16 cellular contexts compared by ENCODE assay signal in the genomic region with DNA sequence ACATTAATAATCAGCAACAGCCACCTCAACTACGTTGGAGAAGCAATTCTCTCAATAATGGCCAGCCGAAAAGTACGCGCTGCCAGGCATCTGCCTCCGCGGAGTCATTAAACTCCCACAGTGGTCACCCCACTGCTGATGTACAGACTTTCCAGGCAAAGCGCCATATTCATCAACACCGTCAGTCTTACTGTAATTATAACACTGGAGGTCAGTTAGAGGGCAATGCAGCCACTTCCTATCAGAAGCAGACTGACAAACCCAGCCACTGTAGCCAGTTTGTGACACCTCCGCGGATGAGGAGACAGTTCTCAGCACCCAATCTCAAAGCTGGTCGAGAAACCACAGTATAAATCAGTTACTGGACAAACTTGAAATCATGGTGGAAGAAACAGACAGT.
DNase-seq lines count a peak whose midpoint lies in the region; ATAC-seq, FAIRE-seq and TF ChIP-seq lines count a peak whose summit lies in the region.
"Had no signal": no experiment of that assay in that cellular context is flagged by ENCODE, and none has a peak within 500 bp of the region (broad histone marks: within the 10 kb centered on the region; RNA-seq: fewer than 3 reads in every experiment).

No MANE protein-coding gene starts in this region.

- H3K18ac ChIP-seq in H1 (ENCODE audit: extremely low read depth, low read length): no peak overlapping the region

- H3K4ac ChIP-seq in H1 (replicated peaks; ENCODE audit: insufficient read length, low read depth, low read length): no peak overlapping the region

- no peaks in the 10 kb centered on the region; the same call in 1 of the 2 replicates for H3K79me1 ChIP-seq in H1 (ENCODE audit: low read depth, low read length)

- H3K36me3 ChIP-seq in H1 (ENCODE audit: control insufficient read depth in 2 of 4, insufficient read depth in 4 of 4, low read length in 3 of 4) (peaks cover 4 to 25% (median 11%) of the 10 kb centered on the region in 4 experiments; a peak in 5 of 8 replicates), right atrium auricular region (peaks cover 16% of the 10 kb centered on the region), neural progenitor cell (no peaks in the 10 kb centered on the region)

- peaks cover 24% of the 10 kb centered on the region for H3K4me1 Mint-ChIP-seq in neural progenitor cell

- CTCF ChIA-PET in H1 (lab: Charles Lee; ENCODE audit: partially characterized antibody): no interaction called here

- H4K5ac ChIP-seq in H1 (ENCODE audit: insufficient read length, low read depth, low read length): no peak overlapping the region

- peak overlapping the region; percentile 57; the same call in 1 of the 2 replicates for H4K8ac ChIP-seq in H1 (ENCODE audit: extremely low read depth, insufficient read depth, low read length)

- H3K27ac ChIP-seq in H1 (ENCODE audit: low read depth, low read length): no peak overlapping the region
- H3K27ac ChIP-seq in right atrium auricular region: peak overlapping the region; percentile 24 to 42
- H3K27ac ChIP-seq in neural progenitor cell: no peak overlapping the region
- H3K27ac ChIP-seq: GM23248 had no signal

- H3K9me3 Mint-ChIP-seq in neural progenitor cell: no peaks in the 10 kb centered on the region

- H3K27ac Mint-ChIP-seq in neural progenitor cell: no peak overlapping the region

- no peak overlapping the region for H2BK5ac ChIP-seq in H1 (ENCODE audit: low read depth, low read length)

- H3K27me3 ChIP-seq in H1 (replicated peaks in 1 of 4; ENCODE audit: control insufficient read depth in 3 of 4, extremely low read depth in 1 of 4, insufficient read depth in 3 of 4, low read length in 3 of 4): no peaks in the 10 kb centered on the region
- H3K27me3 ChIP-seq in right atrium auricular region: no peaks in the 10 kb centered on the region
- H3K27me3 ChIP-seq in neural progenitor cell: no peaks in the 10 kb centered on the region

- H3K36me3 Mint-ChIP-seq in neural progenitor cell: peaks cover 28% of the 10 kb centered on the region

- no peak for ATAC-seq in GM21360 (IDR thresholded peaks at IDR 0.05; ENCODE audit: unreplicated experiment)
- ATAC-seq: PC-3 had no signal

- TF ChIP-seq CTCF in H1 (IDR thresholded peaks at IDR 0.05; ENCODE audit: control extremely low read depth in 1 of 3, insufficient read depth in 1 of 3, low read depth in 1 of 3, low read length in 3 of 3): no peak
- TF ChIP-seq CTCF in right atrium auricular region (IDR thresholded peaks at IDR 0.05): no peak
- TF ChIP-seq CTCF in neural progenitor cell (IDR thresholded peaks at IDR 0.05): no peak

- DNase-seq in NCI-H2227 (lab: John Stamatoyannopoulos, UW; ENCODE audit: unreplicated experiment): peak; percentile 16
- DNase-seq in H1 (ENCODE audit: low read depth in 1 of 2, low spot score in 2 of 2): no peak
- DNase-seq in right atrium auricular region (ENCODE audit: low spot score): no peak
- DNase-seq in GM19238 (ENCODE audit: insufficient read length, low spot score): no peak
- DNase-seq in neural progenitor cell (ENCODE audit: low spot score): no peak
- no peak for DNase-seq in SK-N-DZ (ENCODE audit: low spot score)
- DNase-seq: Caco-2, DMS153, GM23248, KBM-7, NCI-H1436, NCI-H2029 treated with DMSO at 0.1 percent for 48 hours, NCI-H510A treated with DMSO at 0.1 percent for 48 hours, NCI-H82, PC-3 had no signal

- POLR2A ChIA-PET in H1 (lab: Charles Lee; ENCODE audit: partially characterized antibody): no interaction called here

- no peak overlapping the region for H2AFZ ChIP-seq in H1 (ENCODE audit: low read length)
- no peak overlapping the region for H2AFZ ChIP-seq in neural progenitor cell (replicated peaks)
- H2AFZ ChIP-seq: GM23248 had no signal

- H3K4me1 ChIP-seq in H1 (replicated peaks in 1 of 4; ENCODE audit: control insufficient read depth in 3 of 4, insufficient read depth in 4 of 4, low read length in 3 of 4) (no peaks in the 10 kb centered on the region), right atrium auricular region (peaks cover 0 to 20% of the 10 kb centered on the region in 2 donors), neural progenitor cell (peaks cover 18% of the 10 kb centered on the region)
- H3K4me1 ChIP-seq: Caco-2 had no signal

- H3K14ac ChIP-seq in H1 (ENCODE audit: insufficient read length): no peak overlapping the region

- no peak for TF ChIP-seq RAD21 in H1 (IDR thresholded peaks at IDR 0.05 in 1 of 2, conservative IDR thresholded peaks at IDR 0.05 in 1 of 2; ENCODE audit: low read depth in 2 of 2, low read length in 2 of 2)

- no peak overlapping the region for H2BK15ac ChIP-seq in H1 (ENCODE audit: low read length)

- peaks cover 9% of the 10 kb centered on the region for H3F3A ChIP-seq in neural progenitor cell (ENCODE audit: low read depth)

- H3K79me2 ChIP-seq in H1 (ENCODE audit: control insufficient read depth in 1 of 2, insufficient read depth in 2 of 2, low read length in 2 of 2) (no peaks in the 10 kb centered on the region), neural progenitor cell (ENCODE audit: low read depth) (peaks cover 11% of the 10 kb centered on the region)

- no peak for FAIRE-seq in H1 (lab: Jason Lieb, UNC)

- no peak for TF ChIP-seq POLR2A in H1 (IDR thresholded peaks at IDR 0.05; ENCODE audit: control extremely low read depth in 1 of 2, low read depth in 2 of 2, low read length in 2 of 2)

- no peaks in the 10 kb centered on the region for H3K23me2 ChIP-seq in H1 (ENCODE audit: low read depth, low read length)

- H2BK120ac ChIP-seq in H1 (replicated peaks; ENCODE audit: low read depth, low read length): no peak overlapping the region

- H4K91ac ChIP-seq in H1 (replicated peaks; ENCODE audit: insufficient read length, low read length): no peak overlapping the region

- H3K9me3 ChIP-seq in H1 (ENCODE audit: insufficient read depth in 2 of 2, low read depth in 1 of 2, low read length in 1 of 2) (no peaks in the 10 kb centered on the region), right atrium auricular region (no peaks in the 10 kb centered on the region), neural progenitor cell (ENCODE audit: low read depth) (no peaks in the 10 kb centered on the region)
- H3K9me3 ChIP-seq: Caco-2 had no signal

- no peak overlapping the region for H3K4me3 ChIP-seq in H1 (ENCODE audit: extremely low read depth in 1 of 4, insufficient read depth in 2 of 4, low read depth in 3 of 4, low read length in 4 of 4)
- H3K4me3 ChIP-seq in right atrium auricular region: no peak overlapping the region
- no peak overlapping the region for H3K4me3 ChIP-seq in neural progenitor cell
- H3K4me3 ChIP-seq: GM23248 had no signal

- no peaks in the 10 kb centered on the region for H3K27me3 Mint-ChIP-seq in neural progenitor cell (ENCODE audit: insufficient read depth, low read depth)

- H4K20me1 ChIP-seq in H1 (replicated peaks in 1 of 2; ENCODE audit: control insufficient read depth in 1 of 2, insufficient read depth in 2 of 2, low read length in 2 of 2) (peaks cover 0 to 1% of the 10 kb centered on the region in 2 experiments), neural progenitor cell (ENCODE audit: low read depth) (peaks cover 22% of the 10 kb centered on the region)

- no peak overlapping the region for H3K4me3 Mint-ChIP-seq in neural progenitor cell

- no peak overlapping the region for H3K56ac ChIP-seq in H1 (replicated peaks; ENCODE audit: insufficient read length, low read depth, low read length)

- H3K23ac ChIP-seq in H1 (ENCODE audit: insufficient read length): no peak overlapping the region

- H2BK20ac ChIP-seq in H1 (ENCODE audit: low read length): no peak overlapping the region

- 96% methylated on average over 11 of the region's 11 CpGs; no CpG with 5 or more reads in 1 of the 2 experiments for WGBS in H1 (ENCODE audit: extremely low coverage in 1 of 2, insufficient coverage in 1 of 2, insufficient read length in 1 of 2, insufficient replicate concordance in 2 of 2, low coverage in 1 of 2, low lambda C conversion rate in 2 of 2, missing lambda C conversion rate in 1 of 2), 2 experiments

- H2BK12ac ChIP-seq in H1 (ENCODE audit: low read depth, low read length): no peak overlapping the region

- no peak overlapping the region for H3K4me2 ChIP-seq in H1 (ENCODE audit: insufficient read depth in 1 of 2, low read depth in 2 of 2, low read length in 2 of 2)
- no peak overlapping the region for H3K4me2 ChIP-seq in neural progenitor cell

- no peak for TF ChIP-seq EP300 in H1 (IDR thresholded peaks at IDR 0.05; ENCODE audit: borderline replicate concordance in 1 of 2, low read depth in 2 of 2, low read length in 2 of 2)

- no peak overlapping the region for H3K9ac ChIP-seq in H1 (replicated peaks in 1 of 4; ENCODE audit: extremely low read depth in 1 of 4, low read depth in 3 of 4, low read length in 3 of 4)
- H3K9ac ChIP-seq in neural progenitor cell: no peak overlapping the region
- H3K9ac ChIP-seq: GM23248 had no signal

- H2AK5ac ChIP-seq in H1 (ENCODE audit: low read depth, low read length): no peak overlapping the region

TF ChIP-seq in H1, 55 proteins besides CTCF, POLR2A, EP300 and RAD21:
- TF ChIP-seq TBP (IDR thresholded peaks at IDR 0.05; ENCODE audit: low read depth, low read length) (no peak), CHD1 (IDR thresholded peaks at IDR 0.05; ENCODE audit: low read depth, low read length) (no peak), KDM4A (IDR thresholded peaks at IDR 0.05; ENCODE audit: low read depth, low read length, severe bottlenecking) (no peak), EZH2 (IDR thresholded peaks at IDR 0.05; ENCODE audit: low read depth, low read length, severe bottlenecking) (no peak), SP2 (IDR thresholded peaks at IDR 0.05; ENCODE audit: low read length) (no peak), POU5F1 (IDR thresholded peaks at IDR 0.05; ENCODE audit: low read depth, low read length) (no peak), CHD2 (IDR thresholded peaks at IDR 0.05; ENCODE audit: low read length) (no peak), CREB1 (IDR thresholded peaks at IDR 0.05) (no peak), CBX8 (IDR thresholded peaks at IDR 0.05; ENCODE audit: borderline replicate concordance, low read depth, low read length) (no peak), RNF2 (IDR thresholded peaks at IDR 0.05; ENCODE audit: borderline replicate concordance, low read depth, low read length, missing control alignments, poor library complexity, severe bottlenecking) (no peak), SAP30 (IDR thresholded peaks at IDR 0.05; ENCODE audit: insufficient read depth, insufficient replicate concordance, low read length) (no peak), TAF1 (IDR thresholded peaks at IDR 0.05; ENCODE audit: low read depth, low read length) (no peak), YY1 (IDR thresholded peaks at IDR 0.05; ENCODE audit: low read depth, low read length) (no peak), TCF12 (IDR thresholded peaks at IDR 0.05; ENCODE audit: low read depth, low read length) (no peak), CEBPB (IDR thresholded peaks at IDR 0.05; ENCODE audit: low read depth, low read length) (no peak), SIN3A (conservative IDR thresholded peaks at IDR 0.05 in 1 of 2, IDR thresholded peaks at IDR 0.05 in 1 of 2; ENCODE audit: low read depth in 1 of 2, low read length in 2 of 2) (no peak)

Comparison
In these comparisons a context has a peak if more than half of its experiments do, and no peak if none do; other contexts are left out.
1. H3K27ac ChIP-seq: peak in right atrium auricular region (2 of 2); none in H1 (single experiment) and neural progenitor cell (single experiment).